Comparison of ENCODE assay signal across 1 cellular context in the genomic region with DNA sequence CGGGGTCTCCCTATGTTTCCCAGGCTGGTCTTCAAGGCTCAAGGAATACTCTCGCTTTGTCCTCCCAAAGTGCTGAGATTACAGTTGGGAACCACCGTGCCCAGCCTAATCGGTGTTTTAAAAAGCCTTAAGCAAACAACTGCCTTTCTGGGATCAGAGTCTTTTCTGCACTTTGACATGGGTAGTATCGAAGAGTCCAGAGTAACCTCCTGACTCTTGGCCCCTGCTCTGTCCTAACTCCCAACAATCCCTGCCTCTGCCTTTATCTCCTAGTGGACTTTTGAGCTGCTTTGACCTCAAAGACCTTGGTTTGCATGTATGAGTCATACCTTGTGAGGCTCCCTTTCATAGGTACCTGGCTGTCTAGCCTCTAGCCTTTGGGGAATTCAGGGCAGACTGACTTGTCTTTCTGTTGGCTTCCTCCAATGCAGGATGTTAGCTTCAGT.
TF ChIP-seq lines count a peak whose summit lies in the region.

No MANE protein-coding gene starts in this region.

TF ChIP-seq in HepG2, 621 proteins besides CTCF, POLR2A, EP300 and RAD21 (continued from another document and continues in another):
- no peak for TF ChIP-seq ISX (CRISPR knock-in tag; conservative IDR thresholded peaks at IDR 0.05)
- TF ChIP-seq, protein P1, sequence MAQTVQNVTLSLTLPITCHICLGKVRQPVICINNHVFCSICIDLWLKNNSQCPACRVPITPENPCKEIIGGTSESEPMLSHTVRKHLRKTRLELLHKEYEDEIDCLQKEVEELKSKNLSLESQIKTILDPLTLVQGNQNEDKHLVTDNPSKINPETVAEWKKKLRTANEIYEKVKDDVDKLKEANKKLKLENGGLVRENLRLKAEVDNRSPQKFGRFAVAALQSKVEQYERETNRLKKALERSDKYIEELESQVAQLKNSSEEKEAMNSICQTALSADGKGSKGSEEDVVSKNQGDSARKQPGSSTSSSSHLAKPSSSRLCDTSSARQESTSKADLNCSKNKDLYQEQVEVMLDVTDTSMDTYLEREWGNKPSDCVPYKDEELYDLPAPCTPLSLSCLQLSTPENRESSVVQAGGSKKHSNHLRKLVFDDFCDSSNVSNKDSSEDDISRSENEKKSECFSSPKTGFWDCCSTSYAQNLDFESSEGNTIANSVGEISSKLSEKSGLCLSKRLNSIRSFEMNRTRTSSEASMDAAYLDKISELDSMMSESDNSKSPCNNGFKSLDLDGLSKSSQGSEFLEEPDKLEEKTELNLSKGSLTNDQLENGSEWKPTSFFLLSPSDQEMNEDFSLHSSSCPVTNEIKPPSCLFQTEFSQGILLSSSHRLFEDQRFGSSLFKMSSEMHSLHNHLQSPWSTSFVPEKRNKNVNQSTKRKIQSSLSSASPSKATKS (CRISPR knock-in tag; IDR thresholded peaks at IDR 0.05), result 0 out of 2 replicates have a peak, but pooled peaks have one; percentile 4
- TF ChIP-seq PCBP2 (optimal IDR thresholded peaks at IDR 0.05; ENCODE audit: low read depth, low read length, poor library complexity, severe bottlenecking), result no peak
- no peak for TF ChIP-seq ZNF546 (CRISPR knock-in tag; conservative IDR thresholded peaks at IDR 0.05)
- no peak for TF ChIP-seq BCL3 (CRISPR knock-in tag; IDR thresholded peaks at IDR 0.05)
- no peak for TF ChIP-seq ZNF737 (CRISPR knock-in tag; IDR thresholded peaks at IDR 0.05; ENCODE audit: borderline replicate concordance)
- no peak for TF ChIP-seq ZBTB42 (CRISPR knock-in tag; IDR thresholded peaks at IDR 0.05)
- TF ChIP-seq, protein P2, sequence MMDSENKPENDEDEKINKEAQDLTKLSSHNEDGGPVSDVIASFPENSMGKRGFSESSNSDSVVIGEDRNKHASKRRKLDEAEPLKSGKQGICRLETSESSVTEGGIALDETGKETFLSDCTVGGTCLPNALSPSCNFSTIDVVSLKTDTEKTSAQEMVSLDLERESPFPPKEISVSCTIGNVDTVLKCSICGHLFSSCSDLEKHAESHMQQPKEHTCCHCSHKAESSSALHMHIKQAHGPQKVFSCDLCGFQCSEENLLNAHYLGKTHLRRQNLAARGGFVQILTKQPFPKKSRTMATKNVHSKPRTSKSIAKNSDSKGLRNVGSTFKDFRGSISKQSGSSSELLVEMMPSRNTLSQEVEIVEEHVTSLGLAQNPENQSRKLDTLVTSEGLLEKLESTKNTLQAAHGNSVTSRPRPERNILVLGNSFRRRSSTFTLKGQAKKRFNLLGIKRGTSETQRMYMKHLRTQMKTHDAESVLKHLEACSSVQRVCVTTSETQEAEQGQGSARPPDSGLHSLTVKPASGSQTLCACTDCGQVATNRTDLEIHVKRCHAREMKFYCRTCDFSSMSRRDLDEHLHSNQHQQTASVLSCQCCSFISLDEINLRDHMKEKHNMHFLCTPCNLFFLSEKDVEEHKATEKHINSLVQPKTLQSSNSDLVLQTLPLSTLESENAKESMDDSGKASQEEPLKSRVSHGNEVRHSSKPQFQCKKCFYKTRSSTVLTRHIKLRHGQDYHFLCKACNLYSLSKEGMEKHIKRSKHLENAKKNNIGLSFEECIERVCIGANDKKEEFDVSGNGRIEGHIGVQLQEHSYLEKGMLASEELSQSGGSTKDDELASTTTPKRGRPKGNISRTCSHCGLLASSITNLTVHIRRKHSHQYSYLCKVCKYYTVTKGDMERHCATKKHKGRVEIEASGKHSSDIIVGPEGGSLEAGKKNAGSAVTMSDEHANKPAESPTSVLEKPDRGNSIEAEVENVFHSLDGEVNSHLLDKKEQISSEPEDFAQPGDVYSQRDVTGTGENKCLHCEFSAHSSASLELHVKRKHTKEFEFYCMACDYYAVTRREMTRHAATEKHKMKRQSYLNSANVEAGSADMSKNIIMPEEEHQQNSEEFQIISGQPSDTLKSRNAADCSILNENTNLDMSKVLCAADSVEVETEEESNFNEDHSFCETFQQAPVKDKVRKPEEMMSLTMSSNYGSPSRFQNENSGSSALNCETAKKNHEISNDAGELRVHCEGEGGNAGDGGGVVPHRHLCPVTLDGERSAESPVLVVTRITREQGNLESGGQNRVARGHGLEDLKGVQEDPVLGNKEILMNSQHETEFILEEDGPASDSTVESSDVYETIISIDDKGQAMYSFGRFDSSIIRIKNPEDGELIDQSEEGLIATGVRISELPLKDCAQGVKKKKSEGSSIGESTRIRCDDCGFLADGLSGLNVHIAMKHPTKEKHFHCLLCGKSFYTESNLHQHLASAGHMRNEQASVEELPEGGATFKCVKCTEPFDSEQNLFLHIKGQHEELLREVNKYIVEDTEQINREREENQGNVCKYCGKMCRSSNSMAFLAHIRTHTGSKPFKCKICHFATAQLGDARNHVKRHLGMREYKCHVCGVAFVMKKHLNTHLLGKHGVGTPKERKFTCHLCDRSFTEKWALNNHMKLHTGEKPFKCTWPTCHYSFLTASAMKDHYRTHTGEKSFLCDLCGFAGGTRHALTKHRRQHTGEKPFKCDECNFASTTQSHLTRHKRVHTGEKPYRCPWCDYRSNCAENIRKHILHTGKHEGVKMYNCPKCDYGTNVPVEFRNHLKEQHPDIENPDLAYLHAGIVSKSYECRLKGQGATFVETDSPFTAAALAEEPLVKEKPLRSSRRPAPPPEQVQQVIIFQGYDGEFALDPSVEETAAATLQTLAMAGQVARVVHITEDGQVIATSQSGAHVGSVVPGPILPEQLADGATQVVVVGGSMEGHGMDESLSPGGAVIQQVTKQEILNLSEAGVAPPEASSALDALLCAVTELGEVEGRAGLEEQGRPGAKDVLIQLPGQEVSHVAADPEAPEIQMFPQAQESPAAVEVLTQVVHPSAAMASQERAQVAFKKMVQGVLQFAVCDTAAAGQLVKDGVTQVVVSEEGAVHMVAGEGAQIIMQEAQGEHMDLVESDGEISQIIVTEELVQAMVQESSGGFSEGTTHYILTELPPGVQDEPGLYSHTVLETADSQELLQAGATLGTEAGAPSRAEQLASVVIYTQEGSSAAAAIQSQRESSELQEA (CRISPR knock-in tag; IDR thresholded peaks at IDR 0.05; ENCODE audit: not compliant biosample characterization), result no peak
- TF ChIP-seq, protein P3, sequence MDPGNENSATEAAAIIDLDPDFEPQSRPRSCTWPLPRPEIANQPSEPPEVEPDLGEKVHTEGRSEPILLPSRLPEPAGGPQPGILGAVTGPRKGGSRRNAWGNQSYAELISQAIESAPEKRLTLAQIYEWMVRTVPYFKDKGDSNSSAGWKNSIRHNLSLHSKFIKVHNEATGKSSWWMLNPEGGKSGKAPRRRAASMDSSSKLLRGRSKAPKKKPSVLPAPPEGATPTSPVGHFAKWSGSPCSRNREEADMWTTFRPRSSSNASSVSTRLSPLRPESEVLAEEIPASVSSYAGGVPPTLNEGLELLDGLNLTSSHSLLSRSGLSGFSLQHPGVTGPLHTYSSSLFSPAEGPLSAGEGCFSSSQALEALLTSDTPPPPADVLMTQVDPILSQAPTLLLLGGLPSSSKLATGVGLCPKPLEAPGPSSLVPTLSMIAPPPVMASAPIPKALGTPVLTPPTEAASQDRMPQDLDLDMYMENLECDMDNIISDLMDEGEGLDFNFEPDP (CRISPR knock-in tag; conservative IDR thresholded peaks at IDR 0.05), result no peak
- no peak for TF ChIP-seq SNRNP70 (IDR thresholded peaks at IDR 0.05; ENCODE audit: low read depth, low read length)
- TF ChIP-seq, protein P4, sequence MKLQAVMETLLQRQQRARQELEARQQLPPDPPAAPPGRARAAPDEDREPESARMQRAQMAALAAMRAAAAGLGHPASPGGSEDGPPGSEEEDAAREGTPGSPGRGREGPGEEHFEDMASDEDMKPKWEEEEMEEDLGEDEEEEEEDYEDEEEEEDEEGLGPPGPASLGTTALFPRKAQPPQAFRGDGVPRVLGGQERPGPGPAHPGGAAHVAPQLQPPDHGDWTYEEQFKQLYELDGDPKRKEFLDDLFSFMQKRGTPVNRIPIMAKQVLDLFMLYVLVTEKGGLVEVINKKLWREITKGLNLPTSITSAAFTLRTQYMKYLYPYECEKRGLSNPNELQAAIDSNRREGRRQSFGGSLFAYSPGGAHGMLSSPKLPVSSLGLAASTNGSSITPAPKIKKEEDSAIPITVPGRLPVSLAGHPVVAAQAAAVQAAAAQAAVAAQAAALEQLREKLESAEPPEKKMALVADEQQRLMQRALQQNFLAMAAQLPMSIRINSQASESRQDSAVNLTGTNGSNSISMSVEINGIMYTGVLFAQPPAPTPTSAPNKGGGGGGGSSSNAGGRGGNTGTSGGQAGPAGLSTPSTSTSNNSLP (IDR thresholded peaks at IDR 0.05; ENCODE audit: low read depth, low read length), result peak; percentile 71
- TF ChIP-seq ZBTB34 (CRISPR knock-in tag; IDR thresholded peaks at IDR 0.05), result 0 out of 2 replicates have a peak, but pooled peaks have one; percentile 70
- TF ChIP-seq THAP11 (CRISPR knock-in tag; IDR thresholded peaks at IDR 0.05), result peak; percentile 77
- no peak for TF ChIP-seq ZBTB1 (CRISPR knock-in tag; IDR thresholded peaks at IDR 0.05; ENCODE audit: borderline replicate concordance)
- no peak for TF ChIP-seq MBNL3 (CRISPR knock-in tag; conservative IDR thresholded peaks at IDR 0.05)
- TF ChIP-seq NAIF1 (CRISPR knock-in tag; IDR thresholded peaks at IDR 0.05; ENCODE audit: borderline replicate concordance), result no peak
- no peak for TF ChIP-seq SALL2 (CRISPR knock-in tag; IDR thresholded peaks at IDR 0.05)
- TF ChIP-seq DMAP1 (CRISPR knock-in tag; IDR thresholded peaks at IDR 0.05), result peak; percentile 58; the same call in 1 of the 2 replicates
- no peak for TF ChIP-seq DBP (CRISPR knock-in tag; IDR thresholded peaks at IDR 0.05; ENCODE audit: not compliant biosample characterization)
- TF ChIP-seq RNF2 (conservative IDR thresholded peaks at IDR 0.05; ENCODE audit: low read depth), result no peak
- peak; percentile 86 for TF ChIP-seq CREM (IDR thresholded peaks at IDR 0.05)
- no peak for TF ChIP-seq CREM (CRISPR knock-in tag; IDR thresholded peaks at IDR 0.05)
- TF ChIP-seq, protein P5, sequence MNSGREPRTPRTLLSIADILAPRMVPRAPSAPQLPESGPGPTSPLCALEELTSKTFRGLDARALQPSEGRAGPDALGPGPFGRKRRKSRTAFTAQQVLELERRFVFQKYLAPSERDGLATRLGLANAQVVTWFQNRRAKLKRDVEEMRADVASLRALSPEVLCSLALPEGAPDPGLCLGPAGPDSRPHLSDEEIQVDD (CRISPR knock-in tag; IDR thresholded peaks at IDR 0.05; ENCODE audit: borderline replicate concordance), result no peak
- TF ChIP-seq RELA (CRISPR knock-in tag; IDR thresholded peaks at IDR 0.05), result 0 out of 2 replicates have a peak, but pooled peaks have one; percentile 63
- TF ChIP-seq PRDM10 (CRISPR knock-in tag; IDR thresholded peaks at IDR 0.05; ENCODE audit: low read depth), result no peak
- TF ChIP-seq ZNF816 (CRISPR knock-in tag; IDR thresholded peaks at IDR 0.05; ENCODE audit: borderline replicate concordance), result 0 out of 2 replicates have a peak, but pooled peaks have one; percentile 21
- peak; percentile 89 for TF ChIP-seq SAP130 (CRISPR knock-in tag; IDR thresholded peaks at IDR 0.05; ENCODE audit: low read depth)
